28 cellular contexts compared by ENCODE assay signal in the genomic region with DNA sequence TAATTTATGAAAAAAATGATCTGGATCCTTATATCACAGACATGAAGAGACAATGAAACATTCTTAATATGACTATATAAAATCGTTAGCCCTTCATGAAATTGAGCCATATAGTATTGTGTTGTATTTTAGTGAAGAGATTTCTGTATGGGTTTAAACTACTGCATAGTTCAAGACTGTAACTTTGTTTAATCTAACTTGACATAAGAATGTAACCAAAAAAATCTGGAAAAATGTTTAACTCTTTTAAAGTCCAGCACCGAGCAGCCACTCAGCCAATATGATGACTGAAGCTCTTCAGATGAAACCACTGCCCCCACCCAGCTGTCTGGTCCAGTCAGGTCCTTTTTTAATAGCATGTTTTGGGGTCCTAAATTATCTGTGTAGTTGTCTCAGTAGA. TPM values are rescaled to one million over a fixed set of nuclear protein-coding genes. Genes with fewer than 3 reads are reported as not detected.
"Had no signal": no experiment of that assay in that cellular context is flagged by ENCODE, and none has a peak within 500 bp of the region (broad histone marks: within the 10 kb centered on the region; RNA-seq: fewer than 3 reads in every experiment).

No MANE protein-coding gene starts in this region.

- H3K27me3 ChIP-seq: colonic mucosa, esophagus muscularis mucosa, neutrophil, pancreas, right lobe of liver, suprapubic skin had no signal

- H3K36me3 Mint-ChIP-seq: natural killer cell had no signal

- H3K36me3 ChIP-seq: colonic mucosa, esophagus muscularis mucosa, lower lobe of right lung, neutrophil, pancreas, right lobe of liver, suprapubic skin had no signal

- H3K4me1 Mint-ChIP-seq: natural killer cell; neural crest cell; stimulated activated naive CD8-positive, alpha-beta T cell treated with anti-CD3 and anti-CD28 coated beads, Interleukin-15, amount 100 ng/mL, for 72 hours had no signal

- H3K4me3 ChIP-seq: colonic mucosa, lower lobe of right lung, pancreas, right lobe of liver, suprapubic skin had no signal

- ATAC-seq: left ventricle myocardium superior; lower lobe of right lung; natural killer cell; pancreas; right lobe of liver; stimulated activated naive CD8-positive, alpha-beta T cell treated with anti-CD3 and anti-CD28 coated beads, Interleukin-15, amount 100 ng/mL, for 72 hours had no signal

- H3K4me1 ChIP-seq: colonic mucosa, lower lobe of right lung, pancreas, right lobe of liver, suprapubic skin had no signal

- H3K27ac Mint-ChIP-seq: natural killer cell; stimulated activated naive CD8-positive, alpha-beta T cell treated with anti-CD3 and anti-CD28 coated beads, Interleukin-15, amount 100 ng/mL, for 72 hours had no signal

- H3K9me3 ChIP-seq: colonic mucosa, esophagus muscularis mucosa, lower lobe of right lung, neutrophil, pancreas, right lobe of liver, suprapubic skin had no signal

- DNase-seq: colonic mucosa; dermis blood vessel endothelial cell; effector memory CD4-positive, alpha-beta T cell; head of caudate nucleus; left ventricle myocardium superior; lower lobe of right lung; natural killer cell; pancreas; right lobe of liver; small intestine; stimulated activated CD4-positive, alpha-beta T cell treated with anti-CD3 and anti-CD28 coated beads, Interleukin-12 subunit alpha, Interleukin-12 subunit beta, amount 100 ng/mL, for 4 hours; stimulated activated CD4-positive, alpha-beta T cell treated with anti-CD3 and anti-CD28 coated beads, Interleukin-1b, Interleukin-23, amount 100 ng/mL, for 48 hours; stimulated activated CD4-positive, alpha-beta T cell treated with anti-CD3 and anti-CD28 coated beads, Interleukin-4, amount 100 ng/mL, for 1 hour; stimulated activated CD8-positive, alpha-beta memory T cell treated with anti-CD3 and anti-CD28 coated beads, Interleukin-4, amount 100 ng/mL, for 48 hours; stimulated activated naive CD8-positive, alpha-beta T cell treated with anti-CD3 and anti-CD28 coated beads, Interleukin-15, amount 100 ng/mL, for 72 hours; trophoblast cell had no signal

- H3K9me3 Mint-ChIP-seq: natural killer cell, neural crest cell had no signal

- H3K4me3 Mint-ChIP-seq: natural killer cell; neural crest cell; stimulated activated naive CD8-positive, alpha-beta T cell treated with anti-CD3 and anti-CD28 coated beads, Interleukin-15, amount 100 ng/mL, for 72 hours had no signal

- H3K27ac ChIP-seq: colonic mucosa, lower lobe of right lung, neutrophil, pancreas, right lobe of liver, suprapubic skin had no signal

RNA-seq across cellular contexts. Expression of a gene that starts 4.9 kb away (rescaled TPM):
- total RNA-seq: chondrocyte, colonic mucosa, dermis blood vessel endothelial cell, endothelial cell of umbilical vein, epithelial cell of proximal tubule, fibroblast of villous mesenchyme, frontal cortex, glomerular endothelial cell, left ventricle myocardium superior, mesenteric fat pad, natural killer cell, neural crest cell had no signal
- polyA plus RNA-seq: endothelial cell of umbilical vein, keratinocyte, small intestine had no signal
